ENCODE assay signal across 16 cellular contexts in the genomic region with DNA sequence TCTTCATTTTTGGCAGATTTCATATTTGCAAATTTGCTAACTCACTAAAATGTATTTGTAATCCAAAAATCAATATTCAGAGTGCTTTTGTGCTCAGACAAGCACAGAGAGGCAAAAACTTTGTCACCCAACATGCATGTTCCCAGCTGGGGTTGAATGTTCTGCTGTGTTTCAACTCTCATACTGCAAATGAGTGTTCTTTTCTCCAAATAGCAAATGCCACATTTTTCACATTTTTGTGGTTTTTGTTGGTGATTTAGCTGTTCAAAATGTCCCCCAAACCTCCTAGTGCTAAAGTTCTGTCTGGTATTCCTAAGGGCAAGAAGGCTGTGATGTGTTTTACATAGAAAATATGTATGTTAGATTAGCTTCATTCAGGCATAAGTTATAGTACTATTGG.
DNase-seq lines count a peak whose midpoint lies in the region; ATAC-seq and TF ChIP-seq lines count a peak whose summit lies in the region.
"Had no signal": no experiment of that assay in that cellular context is flagged by ENCODE, and none has a peak within 500 bp of the region (broad histone marks: within the 10 kb centered on the region; RNA-seq: fewer than 3 reads in every experiment).

No MANE protein-coding gene starts in this region.

- H3K36me3 ChIP-seq in A673 (ENCODE audit: insufficient read depth, low read length, poor library complexity, severe bottlenecking) (no peaks in the 10 kb centered on the region), gastroesophageal sphincter (no peaks in the 10 kb centered on the region)
- H3K36me3 ChIP-seq: suprapubic skin had no signal

- H3K27ac ChIP-seq in A673 (ENCODE audit: low read depth, low read length, poor library complexity, severe bottlenecking) (no peak overlapping the region), gastroesophageal sphincter (no peak overlapping the region)
- H3K27ac ChIP-seq: suprapubic skin had no signal

- CTCF ChIA-PET in A673 (lab: Charles Lee): no interaction called here

- H3K9me3 Mint-ChIP-seq in endothelial cell (ENCODE audit: unreplicated experiment): no peaks in the 10 kb centered on the region
- H3K9me3 Mint-ChIP-seq: activated naive CD4-positive, alpha-beta T cell treated with anti-CD3 and anti-CD28 coated beads, Interleukin-2, amount 50 U/mL, for 24 hours; IgD-negative memory B cell had no signal

- TF ChIP-seq CTCF in A673 (conservative IDR thresholded peaks at IDR 0.05; ENCODE audit: low read depth, low read length) (no peak), cardiac fibroblast (IDR thresholded peaks at IDR 0.05; ENCODE audit: low read depth, low read length) (no peak), gastroesophageal sphincter (IDR thresholded peaks at IDR 0.05) (no peak), endothelial cell (IDR thresholded peaks at IDR 0.05; ENCODE audit: unreplicated experiment) (no peak)

- no peaks in the 10 kb centered on the region for H3K36me3 Mint-ChIP-seq in endothelial cell (ENCODE audit: low read depth, unreplicated experiment)
- H3K36me3 Mint-ChIP-seq: activated naive CD4-positive, alpha-beta T cell treated with anti-CD3 and anti-CD28 coated beads, Interleukin-2, amount 50 U/mL, for 24 hours; IgD-negative memory B cell had no signal

- peak; percentile 4 for DNase-seq in A673 (ENCODE audit: low spot score)
- DNase-seq in HT1080 (ENCODE audit: low read depth): peak; percentile 75
- peak; percentile 23 to 87 for DNase-seq in cardiac fibroblast (ENCODE audit: low read depth in 2 of 2)
- peak; percentile 5 for DNase-seq in kidney glomerular epithelial cell (lab: John Stamatoyannopoulos, UW)
- no peak for DNase-seq in activated effector memory CD4-positive, alpha-beta T cell treated with anti-CD3 and anti-CD28 coated beads, Interleukin-2, amount 50 U/mL, for 16 hours
- no peak for DNase-seq in endothelial cell (ENCODE audit: low spot score)
- DNase-seq in OCI-M1 (lab: John Stamatoyannopoulos, UW): no peak
- DNase-seq: activated CD8-positive, alpha-beta memory T cell treated with anti-CD3 and anti-CD28 coated beads, Interleukin-2, amount 50 U/mL, for 4 hours; NCI-H1417 treated with DMSO at 0.1 percent for 48 hours; NCI-H524; nucleus accumbens had no signal

- no peak overlapping the region for H3K27ac Mint-ChIP-seq in endothelial cell (ENCODE audit: unreplicated experiment)
- H3K27ac Mint-ChIP-seq: activated naive CD4-positive, alpha-beta T cell treated with anti-CD3 and anti-CD28 coated beads, Interleukin-2, amount 50 U/mL, for 24 hours; IgD-negative memory B cell had no signal

- H3K4me3 ChIP-seq in A673 (ENCODE audit: low read depth, low read length, poor library complexity, severe bottlenecking) (no peak overlapping the region), cardiac fibroblast (replicated peaks in 1 of 2; ENCODE audit: low read depth in 2 of 2, low read length in 2 of 2) (no peak overlapping the region), gastroesophageal sphincter (no peak overlapping the region)
- H3K4me3 ChIP-seq: suprapubic skin had no signal

- POLR2A ChIA-PET in A673 (lab: Charles Lee; ENCODE audit: low non-redundant PET): no interaction called here

- H3K27me3 ChIP-seq in A673 (replicated peaks; ENCODE audit: insufficient read depth, low read depth, low read length, poor library complexity) (no peaks in the 10 kb centered on the region), gastroesophageal sphincter (no peaks in the 10 kb centered on the region)
- H3K27me3 ChIP-seq: suprapubic skin had no signal

- ATAC-seq in gastroesophageal sphincter: no peak
- ATAC-seq: esophagus mucosa had no signal

- peaks cover 10% of the 10 kb centered on the region for H3K4me1 Mint-ChIP-seq in endothelial cell (ENCODE audit: unreplicated experiment)
- H3K4me1 Mint-ChIP-seq: activated naive CD4-positive, alpha-beta T cell treated with anti-CD3 and anti-CD28 coated beads, Interleukin-2, amount 50 U/mL, for 24 hours; IgD-negative memory B cell had no signal

- H3K4me1 ChIP-seq in A673 (ENCODE audit: insufficient read depth, low read length, poor library complexity, severe bottlenecking): no peaks in the 10 kb centered on the region
- no peaks in the 10 kb centered on the region for H3K4me1 ChIP-seq in gastroesophageal sphincter
- H3K4me1 ChIP-seq: suprapubic skin had no signal

- H3K27me3 Mint-ChIP-seq in endothelial cell (ENCODE audit: unreplicated experiment): no peaks in the 10 kb centered on the region
- H3K27me3 Mint-ChIP-seq: IgD-negative memory B cell had no signal

- H3K4me3 Mint-ChIP-seq in endothelial cell (ENCODE audit: unreplicated experiment): no peak overlapping the region
- H3K4me3 Mint-ChIP-seq: activated naive CD4-positive, alpha-beta T cell treated with anti-CD3 and anti-CD28 coated beads, Interleukin-2, amount 50 U/mL, for 24 hours; IgD-negative memory B cell had no signal

- no peak for TF ChIP-seq POLR2A in gastroesophageal sphincter (IDR thresholded peaks at IDR 0.05)

- BruUV-seq in A673 (replicated peaks; lab: Mats Ljungman, UMichigan): no TSS peak

- no peak for TF ChIP-seq EP300 in gastroesophageal sphincter (IDR thresholded peaks at IDR 0.05)

- H3K9me3 ChIP-seq in A673 (ENCODE audit: low read depth, low read length, poor library complexity, severe bottlenecking): no peaks in the 10 kb centered on the region
- no peaks in the 10 kb centered on the region for H3K9me3 ChIP-seq in gastroesophageal sphincter
- H3K9me3 ChIP-seq: suprapubic skin had no signal

- intact Hi-C loops in A673 (cut with micrococcal nuclease; ENCODE audit: unreplicated experiment): no loop called here

Comparison
In these comparisons a context has a peak if more than half of its experiments do, and no peak if none do; other contexts are left out.
1. DNase-seq: peak in A673 (single experiment), HT1080 (single experiment), cardiac fibroblast (2 of 2) and kidney glomerular epithelial cell (single experiment); none in activated effector memory CD4-positive, alpha-beta T cell treated with anti-CD3 and anti-CD28 coated beads, Interleukin-2, amount 50 U/mL, for 16 hours (single experiment), endothelial cell (single experiment) and OCI-M1 (single experiment).